In genomic region chr2:159716409-159716808, GRCh38 we compare ENCODE assay signal across 8 cellular contexts. TPM values are rescaled to one million over a fixed set of nuclear protein-coding genes. Genes with fewer than 3 reads are reported as not detected.
DNase-seq lines count a peak whose midpoint lies in the region; ATAC-seq, FAIRE-seq and TF ChIP-seq lines count a peak whose summit lies in the region.
"Not testable (repeated sequence)": the region's sequence is repeated elsewhere in the genome, so short reads cannot be mapped to it uniquely, and the experiment has no call there.

No MANE protein-coding gene starts in this region.

- intact Hi-C loops in CD4-positive, alpha-beta T cell (cut with DNase I, micrococcal nuclease) = loop anchor here in 1 of 2 experiments (5.0 kb wide), 1 partner anchor 186 kb away; the partner anchor contains the start of gene LY75
- intact Hi-C loops in GM12878 (cut with micrococcal nuclease; ENCODE audit: unreplicated experiment) = loop anchor here (10.0 kb wide), 2 partner anchors 312 to 512 kb away; no protein-coding TSS in a partner anchor
- intact Hi-C loops in esophagus squamous epithelium (cut with DNase I) = not testable (repeated sequence)
- intact Hi-C loops in natural killer cell (cut with micrococcal nuclease) = loop anchor here (10.0 kb wide), 1 partner anchor 572 kb away; no protein-coding TSS in a partner anchor

- H3K36me3 Mint-ChIP-seq in CD4-positive, alpha-beta T cell (ENCODE audit: low read depth) = peaks cover 83% of the 10 kb centered on the region
- H3K36me3 Mint-ChIP-seq in HFFc6 (ENCODE audit: low read depth) = peaks cover 68% of the 10 kb centered on the region
- not testable (repeated sequence) for H3K36me3 Mint-ChIP-seq in T-helper 17 cell (ENCODE audit: low read depth); natural killer cell
- H3K36me3 Mint-ChIP-seq in activated T-helper 17 cell treated with anti-CD3 and anti-CD28 coated beads, Interleukin-2, amount 50 U/mL, for 72 hours (ENCODE audit: low read depth) = peaks cover 99% of the 10 kb centered on the region
- peaks cover 72% of the 10 kb centered on the region for H3K36me3 Mint-ChIP-seq in stimulated activated naive CD8-positive, alpha-beta T cell treated with anti-CD3 and anti-CD28 coated beads, Interleukin-15, Interleukin-2, amounts not matched to agents 100 ng/mL and 50 ng/mL, for 24 hours (ENCODE audit: low read depth)

- not testable (repeated sequence) for TF ChIP-seq CTCF in CD4-positive, alpha-beta T cell (IDR thresholded peaks at IDR 0.05); HFFc6 (IDR thresholded peaks at IDR 0.05); GM12878 (IDR thresholded peaks at IDR 0.05 in 2 of 3, conservative IDR thresholded peaks at IDR 0.05 in 1 of 3; ENCODE audit: control insufficient read depth in 2 of 3, extremely low read depth in 1 of 3, insufficient read depth in 1 of 3, low read depth in 3 of 3, low read length in 3 of 3); esophagus squamous epithelium (IDR thresholded peaks at IDR 0.05); natural killer cell (IDR thresholded peaks at IDR 0.05)

- not testable (repeated sequence) for H4K20me1 ChIP-seq in GM12878 (ENCODE audit: control insufficient read depth, insufficient read depth)

- not testable (repeated sequence) for H3K9ac ChIP-seq in GM12878 (ENCODE audit: control insufficient read depth, insufficient read depth, low read length)

- RAD21 ChIA-PET in GM12878 (lab: Charles Lee; ENCODE audit: unreplicated experiment) = interaction anchor here (0.9 to 2.1 kb wide), 5 partner anchors 11 to 251 kb away, joined by 3 to 5 read pairs (median 4); no protein-coding TSS in a partner anchor

- peak overlapping the region; percentile 26; the same call in 1 of the 2 replicates for H3K4me2 ChIP-seq in GM12878 (ENCODE audit: control insufficient read depth, insufficient read depth)

- SMC1A ChIA-PET in GM12878 (lab: Charles Lee; ENCODE audit: uncharacterized antibody, unreplicated experiment) = interaction anchor here (1.7 to 10.2 kb wide), 2 partner anchors 17 to 223 kb away, joined by 7 to 84 read pairs; no protein-coding TSS in a partner anchor

- ATAC-seq in CD4-positive, alpha-beta T cell (ENCODE audit: poor library complexity); T-helper 17 cell; activated T-helper 17 cell treated with anti-CD3 and anti-CD28 coated beads, Interleukin-2, amount 50 U/mL, for 72 hours (replicated peaks); GM12878; natural killer cell: not testable (repeated sequence)

- not testable (repeated sequence) for H2AFZ ChIP-seq in GM12878 (ENCODE audit: control insufficient read depth, low read depth, low read length)

- H3K4me3 Mint-ChIP-seq in CD4-positive, alpha-beta T cell = peak overlapping the region; percentile 59
- H3K4me3 Mint-ChIP-seq in HFFc6, T-helper 17 cell, natural killer cell: not testable (repeated sequence)
- peak overlapping the region; percentile 91 for H3K4me3 Mint-ChIP-seq in activated T-helper 17 cell treated with anti-CD3 and anti-CD28 coated beads, Interleukin-2, amount 50 U/mL, for 72 hours
- H3K4me3 Mint-ChIP-seq in stimulated activated naive CD8-positive, alpha-beta T cell treated with anti-CD3 and anti-CD28 coated beads, Interleukin-15, Interleukin-2, amounts not matched to agents 100 ng/mL and 50 ng/mL, for 24 hours = peak overlapping the region; percentile 7

- H3K36me3 ChIP-seq in GM12878 (ENCODE audit: control insufficient read depth in 2 of 2, insufficient read depth in 2 of 2, low read length in 1 of 2) = peaks cover 2 to 41% of the 10 kb centered on the region in 2 experiments
- H3K36me3 ChIP-seq in esophagus squamous epithelium = peaks cover 6 to 59% (median 6%) of the 10 kb centered on the region in 3 donors

- DNase-seq in CD4-positive, alpha-beta T cell; HFFc6; T-helper 17 cell; GM12878 (ENCODE audit: low read depth, low spot score); esophagus squamous epithelium (lab: John Stamatoyannopoulos, UW); natural killer cell: not testable (repeated sequence)

- peaks cover 92% of the 10 kb centered on the region for H3K4me1 Mint-ChIP-seq in CD4-positive, alpha-beta T cell (ENCODE audit: low read depth)
- H3K4me1 Mint-ChIP-seq in HFFc6 (ENCODE audit: low read depth) = peaks cover 59% of the 10 kb centered on the region
- peaks cover 55% of the 10 kb centered on the region for H3K4me1 Mint-ChIP-seq in T-helper 17 cell
- H3K4me1 Mint-ChIP-seq in activated T-helper 17 cell treated with anti-CD3 and anti-CD28 coated beads, Interleukin-2, amount 50 U/mL, for 72 hours = peaks cover 31% of the 10 kb centered on the region
- H3K4me1 Mint-ChIP-seq in natural killer cell = peaks cover 79 to 83% of the 10 kb centered on the region in 2 donors
- H3K4me1 Mint-ChIP-seq in stimulated activated naive CD8-positive, alpha-beta T cell treated with anti-CD3 and anti-CD28 coated beads, Interleukin-15, Interleukin-2, amounts not matched to agents 100 ng/mL and 50 ng/mL, for 24 hours (ENCODE audit: low read depth) = peaks cover 83% of the 10 kb centered on the region

- not testable (repeated sequence) for TF ChIP-seq POLR2A in GM12878 (IDR thresholded peaks at IDR 0.05; ENCODE audit: low read depth, low read length); esophagus squamous epithelium (IDR thresholded peaks at IDR 0.05)

- 85% methylated on average over 4 of the region's 4 CpGs for WGBS in GM12878 (ENCODE audit: insufficient coverage, insufficient replicate concordance, low lambda C conversion rate, missing lambda C conversion rate)
- WGBS in esophagus squamous epithelium, 2 donors = 86 to 90% methylated on average over 3 to 4 of the region's 4 CpGs

- H3K4me3 ChIP-seq in GM12878 = peak overlapping the region; percentile 45
- H3K4me3 ChIP-seq in esophagus squamous epithelium = not testable (repeated sequence)

- H3K27ac ChIP-seq in CD4-positive, alpha-beta T cell (ENCODE audit: low read depth, low read length); GM12878 (ENCODE audit: control insufficient read depth, insufficient read depth): not testable (repeated sequence)
- H3K27ac ChIP-seq in esophagus squamous epithelium = peak overlapping the region in 3 of 4 donors; percentile 41 to 98 (median 72)

- TF ChIP-seq RAD21 in GM12878 (IDR thresholded peaks at IDR 0.05; ENCODE audit: insufficient read depth, low read depth, low read length) = not testable (repeated sequence)

- peak overlapping the region; percentile 38 for H3K27ac Mint-ChIP-seq in CD4-positive, alpha-beta T cell
- peak overlapping the region; percentile 51; the same call in 1 of the 2 replicates for H3K27ac Mint-ChIP-seq in HFFc6
- H3K27ac Mint-ChIP-seq in T-helper 17 cell = peak overlapping the region; percentile 99
- H3K27ac Mint-ChIP-seq in activated T-helper 17 cell treated with anti-CD3 and anti-CD28 coated beads, Interleukin-2, amount 50 U/mL, for 72 hours; stimulated activated naive CD8-positive, alpha-beta T cell treated with anti-CD3 and anti-CD28 coated beads, Interleukin-15, Interleukin-2, amounts not matched to agents 100 ng/mL and 50 ng/mL, for 24 hours: not testable (repeated sequence)
- H3K27ac Mint-ChIP-seq in natural killer cell = peak overlapping the region; percentile 97 to 100

- H3K27me3 ChIP-seq in CD4-positive, alpha-beta T cell (ENCODE audit: control insufficient read depth, insufficient read depth, low read length); GM12878 (replicated peaks in 1 of 2; ENCODE audit: control insufficient read depth in 2 of 2, insufficient read depth in 2 of 2, low read length in 1 of 2); esophagus squamous epithelium: not testable (repeated sequence)

- H3K27me3 Mint-ChIP-seq in CD4-positive, alpha-beta T cell; HFFc6 (ENCODE audit: insufficient read depth); T-helper 17 cell; activated T-helper 17 cell treated with anti-CD3 and anti-CD28 coated beads, Interleukin-2, amount 50 U/mL, for 72 hours; natural killer cell (ENCODE audit: low read depth in 2 of 2); stimulated activated naive CD8-positive, alpha-beta T cell treated with anti-CD3 and anti-CD28 coated beads, Interleukin-15, Interleukin-2, amounts not matched to agents 100 ng/mL and 50 ng/mL, for 24 hours: not testable (repeated sequence)

- CTCF ChIA-PET in CD4-positive, alpha-beta T cell (lab: Charles Lee) = interaction anchor here (0.6 kb wide), 1 partner anchor 32 kb away, joined by 3 read pairs; no protein-coding TSS in a partner anchor
- CTCF ChIA-PET in GM12878 (lab: Yijun Ruan, JAX) = interaction anchor here (1.4 kb wide), 1 partner anchor 10 kb away, joined by 3 read pairs; no protein-coding TSS in a partner anchor

- POLR2A ChIA-PET in CD4-positive, alpha-beta T cell (lab: Charles Lee) = interaction anchor here (2.2 kb wide), 1 partner anchor 7 kb away, joined by 5 read pairs; no protein-coding TSS in a partner anchor
- POLR2A ChIA-PET in GM12878 (lab: Charles Lee) = interaction anchor here (0.7 to 3.7 kb wide), 2 partner anchors 12 to 455 kb away, joined by 4 to 12 read pairs; no protein-coding TSS in a partner anchor

- in situ Hi-C loops in GM12878 (cut with MboI) = not testable (repeated sequence)

- BruUV-seq in GM12878 (replicated peaks; lab: Mats Ljungman, UMichigan) = not testable (repeated sequence)

- not testable (repeated sequence) for TF ChIP-seq EP300 in GM12878 (IDR thresholded peaks at IDR 0.05; ENCODE audit: borderline replicate concordance in 1 of 2, control insufficient read depth in 1 of 2, low read depth in 2 of 2, low read length in 2 of 2)

- H3K9me3 Mint-ChIP-seq in CD4-positive, alpha-beta T cell; HFFc6; activated T-helper 17 cell treated with anti-CD3 and anti-CD28 coated beads, Interleukin-2, amount 50 U/mL, for 72 hours; natural killer cell; stimulated activated naive CD8-positive, alpha-beta T cell treated with anti-CD3 and anti-CD28 coated beads, Interleukin-15, Interleukin-2, amounts not matched to agents 100 ng/mL and 50 ng/mL, for 24 hours: not testable (repeated sequence)

- H3K9me3 ChIP-seq in CD4-positive, alpha-beta T cell (ENCODE audit: control insufficient read depth, low read length); T-helper 17 cell (ENCODE audit: control insufficient read depth, low read length, poor library complexity, severe bottlenecking); GM12878 (replicated peaks; ENCODE audit: control insufficient read depth, insufficient read depth, low read length); esophagus squamous epithelium: not testable (repeated sequence)

- peaks cover 96% of the 10 kb centered on the region for H3K79me2 ChIP-seq in GM12878 (ENCODE audit: control insufficient read depth, insufficient read depth, low read length)

- not testable (repeated sequence) for FAIRE-seq in GM12878 (lab: Jason Lieb, UNC)

- H3K4me1 ChIP-seq in GM12878 (ENCODE audit: control insufficient read depth, insufficient read depth, low read length) = not testable (repeated sequence)
- peaks cover 0 to 81% (median 43%) of the 10 kb centered on the region in 3 donors for H3K4me1 ChIP-seq in esophagus squamous epithelium

RNA-seq across cellular contexts. Expression of gene MARCHF7, which starts 4.1 kb away (rescaled TPM):
- total RNA-seq in CD4-positive, alpha-beta T cell = 10 to 100 TPM; 58.1 to 61.4 TPM
- 10 to 100 TPM; 73.8 to 91.5 (median 84.7) TPM for total RNA-seq in HFFc6 (2021; fragmentation: NEBNext Ultra II Directional; extraction: Animal tissue kit (Norgen Biotek cat#: 25700))
- total RNA-seq in T-helper 17 cell (10 to 100 TPM; 62.0 to 69.4 TPM), GM12878 (2014; rRNA removed) (64.3 and 83.1 TPM in 2 replicates), GM12878 (2014; rRNA removed; fragmentation: Illumina TruSeq; extraction: Trizol) (107 and 110 TPM in 2 replicates), GM12878 (2021) (68.7 and 69.1 TPM in 2 replicates), esophagus squamous epithelium (100 to 1,000 TPM; 101 to 132 (median 103) TPM), natural killer cell (10 to 100 TPM; 60.5 to 96.5 (median 66.8) TPM)
- 10 to 100 TPM; 69.6 to 71.0 TPM for total RNA-seq in activated T-helper 17 cell treated with anti-CD3 and anti-CD28 coated beads, Interleukin-2, amount 50 U/mL, for 72 hours
- total RNA-seq in GM12878 (2013; cell fraction: nucleolus; rRNA removed) = 215 and 216 TPM in 2 replicates
- 32.3 TPM for polyA plus RNA-seq in GM12878 (2011; ENCODE audit: low read depth)
- polyA plus RNA-seq in GM12878 (2011; rRNA removed) (49.6 and 73.2 TPM in 2 replicates), GM12878 (2014; fragmentation: Illumina TruSeq; extraction: Trizol) (107 and 154 TPM in 2 replicates), GM12878 (2014; fragmentation: Nextera tagmentation; extraction: Ambion mirVana) (10 to 100 TPM; 39.4 to 56.3 TPM), GM12878 (2014; rRNA removed) (41.1 and 45.8 TPM in 2 replicates), GM12878 (2016; fragmentation: Nextera tagmentation; extraction: Ambion mirVana) (100 to 1,000 TPM; 109 to 111 TPM)
- polyA plus RNA-seq in GM12878 (2011; cell fraction: cytosol; rRNA removed) = 17.2 and 23.2 TPM in 2 replicates
- polyA plus RNA-seq in GM12878 (2011; cell fraction: nucleus; rRNA removed) = 35.8 and 40.2 TPM in 2 replicates
- polyA plus RNA-seq in GM12878 (2012) = 36.5 and 61.7 TPM in 2 replicates
- 34.0 and 60.9 TPM in 2 replicates for polyA minus RNA-seq in GM12878 (2011; rRNA and poly(A)+ RNA removed)
- polyA minus RNA-seq in GM12878 (2011; cell fraction: cytosol; rRNA and poly(A)+ RNA removed) = 26.2 and 36.3 TPM in 2 replicates
- polyA minus RNA-seq in GM12878 (2011; cell fraction: nucleus; rRNA and poly(A)+ RNA removed) = 34.6 and 45.9 TPM in 2 replicates
